Comparison of ENCODE assay signal across 9 cellular contexts in the genomic region with DNA sequence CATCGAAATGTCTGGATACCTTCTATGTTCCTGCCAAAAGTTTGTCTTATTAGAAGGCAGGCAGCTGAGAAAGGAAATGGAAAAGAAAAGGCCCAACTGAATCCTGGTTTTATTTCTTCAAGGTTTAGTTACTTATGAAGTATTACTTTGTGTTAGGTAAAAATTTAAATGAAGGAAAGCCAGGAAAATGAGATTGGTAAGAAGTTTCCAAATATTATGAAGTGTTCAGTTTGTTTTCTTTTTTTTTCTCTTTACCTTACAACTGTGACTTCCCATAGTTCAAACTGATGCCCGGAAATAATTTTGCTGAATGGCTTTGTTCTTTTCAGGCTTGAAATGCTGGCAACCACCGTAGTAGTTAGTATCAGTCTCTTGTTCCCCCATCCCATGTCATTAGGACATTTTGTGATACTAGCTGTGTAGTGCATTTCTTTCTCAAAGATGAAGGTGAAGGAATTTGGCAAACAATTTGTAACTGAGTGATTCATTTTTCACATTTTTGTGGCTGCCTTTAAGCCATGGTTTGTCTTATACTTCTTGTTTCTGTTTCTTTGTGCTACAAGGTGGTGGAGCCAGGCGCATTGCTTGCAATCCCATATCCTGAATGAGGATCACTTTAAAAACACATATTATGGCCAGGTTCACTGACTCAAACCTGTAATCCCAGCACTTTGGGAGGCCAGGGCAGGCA. TPM values are rescaled to one million over a fixed set of nuclear protein-coding genes. Genes with fewer than 3 reads are reported as not detected.
DNase-seq lines count a peak whose midpoint lies in the region; ATAC-seq, FAIRE-seq and TF ChIP-seq lines count a peak whose summit lies in the region.
"Had no signal": no experiment of that assay in that cellular context is flagged by ENCODE, and none has a peak within 500 bp of the region (broad histone marks: within the 10 kb centered on the region; RNA-seq: fewer than 3 reads in every experiment).

No MANE protein-coding gene starts in this region.

- in situ Hi-C loops in GM12878 (cut with MboI), result no loop called here

- H3K9me3 ChIP-seq in GM12878 (replicated peaks; ENCODE audit: control insufficient read depth, insufficient read depth, low read length) (no peaks in the 10 kb centered on the region), neuronal stem cell (replicated peaks in 1 of 2; ENCODE audit: control insufficient read depth in 2 of 2, insufficient read depth in 1 of 2, low read depth in 1 of 2, low read length in 2 of 2) (no peaks in the 10 kb centered on the region)

- intact Hi-C loops in GM12878 (cut with micrococcal nuclease; ENCODE audit: unreplicated experiment), result loop anchor here (5.0 kb wide), 1 partner anchor 51 kb away; no protein-coding TSS in a partner anchor

- no peak overlapping the region for H2AK5ac ChIP-seq in neuronal stem cell (ENCODE audit: low read depth, low read length)

- DNase-seq in AG08396 (ENCODE audit: low spot score) (peak; percentile 56), GM12878 (ENCODE audit: low read depth, low spot score) (peak; percentile 77), retinal pigment epithelial cell (ENCODE audit: low read depth) (peak; percentile 82), ecto neural progenitor cell (ENCODE audit: low spot score) (no peak), neuronal stem cell (ENCODE audit: low spot score) (no peak), NCI-H345 treated with DMSO at 0.1 percent for 48 hours (lab: John Stamatoyannopoulos, UW; ENCODE audit: unreplicated experiment) (no peak)

- POLR2A ChIA-PET in GM12878 (lab: Charles Lee), result interaction anchor here (0.6 to 1.2 kb wide), 2 partner anchors 23 to 135 kb away, joined by 3 read pairs; no protein-coding TSS in a partner anchor

- H2AFZ ChIP-seq in GM12878 (ENCODE audit: control insufficient read depth, low read depth, low read length) (no peak overlapping the region), neuronal stem cell (ENCODE audit: low read length) (no peak overlapping the region)

- TF ChIP-seq RAD21 in GM12878 (IDR thresholded peaks at IDR 0.05; ENCODE audit: insufficient read depth, low read depth, low read length), result no peak

- no peak overlapping the region for H4K91ac ChIP-seq in neuronal stem cell (ENCODE audit: low read depth, low read length, poor library complexity)

- RAD21 ChIA-PET in GM12878 (lab: Charles Lee; ENCODE audit: unreplicated experiment), result interaction anchor here (0.9 to 1.4 kb wide), 5 partner anchors 19 to 135 kb away, joined by 3 to 4 read pairs (median 3); no protein-coding TSS in a partner anchor

- H3K27me3 ChIP-seq in GM12878 (replicated peaks in 1 of 2; ENCODE audit: control insufficient read depth in 2 of 2, insufficient read depth in 2 of 2, low read length in 1 of 2) (no peaks in the 10 kb centered on the region), neuronal stem cell (ENCODE audit: control insufficient read depth in 3 of 3, insufficient read depth in 3 of 3, low read depth in 1 of 3, low read length in 3 of 3) (no peaks in the 10 kb centered on the region)

- H3K4me1 ChIP-seq in GM12878 (ENCODE audit: control insufficient read depth, insufficient read depth, low read length) (peaks cover 39% of the 10 kb centered on the region; the same call in 1 of the 2 replicates), neuronal stem cell (ENCODE audit: control insufficient read depth in 2 of 2, insufficient read depth in 1 of 2, low read depth in 1 of 2, low read length in 2 of 2) (peaks cover 0 to 3% of the 10 kb centered on the region in 2 donors)

- no peak overlapping the region for H3K4me3 ChIP-seq in GM12878
- H3K4me3 ChIP-seq in retinal pigment epithelial cell (ENCODE audit: low read length), result no peak overlapping the region
- H3K4me3 ChIP-seq in neuronal stem cell (ENCODE audit: low read length in 2 of 2), result no peak overlapping the region

- no peak overlapping the region for H2BK120ac ChIP-seq in neuronal stem cell (ENCODE audit: low read depth, low read length)

- peak; percentile 59 for FAIRE-seq in GM12878 (lab: Jason Lieb, UNC)
- FAIRE-seq: G401.6 had no signal

- H3K4ac ChIP-seq in neuronal stem cell (ENCODE audit: low read length), result no peak overlapping the region

- no peak overlapping the region for H2BK12ac ChIP-seq in neuronal stem cell (ENCODE audit: low read length)

- SMC1A ChIA-PET in GM12878 (lab: Charles Lee; ENCODE audit: uncharacterized antibody, unreplicated experiment), result interaction anchor here (0.7 to 2.3 kb wide), 17 partner anchors 9 to 142 kb away, joined by 3 to 10 read pairs (median 4); no protein-coding TSS in a partner anchor

- TF ChIP-seq EP300 in GM12878 (IDR thresholded peaks at IDR 0.05; ENCODE audit: borderline replicate concordance in 1 of 2, control insufficient read depth in 1 of 2, low read depth in 2 of 2, low read length in 2 of 2), result peak; percentile 24 to 52; a peak in 1 of 4 replicates

- no peak overlapping the region for H4K8ac ChIP-seq in neuronal stem cell (ENCODE audit: low read depth, low read length)

- CTCF ChIA-PET in GM12878 (lab: Yijun Ruan, JAX), result interaction anchor here (0.5 to 1.6 kb wide), 7 partner anchors 16 to 142 kb away, joined by 3 to 4 read pairs (median 3); no protein-coding TSS in a partner anchor

- no peak overlapping the region for H2BK15ac ChIP-seq in neuronal stem cell (ENCODE audit: low read length)

- no peak overlapping the region for H3K18ac ChIP-seq in neuronal stem cell (ENCODE audit: low read length)

- no peak for TF ChIP-seq POLR2A in GM12878 (IDR thresholded peaks at IDR 0.05; ENCODE audit: low read depth, low read length)

- no peaks in the 10 kb centered on the region for H4K20me1 ChIP-seq in GM12878 (ENCODE audit: control insufficient read depth, insufficient read depth)

- H3K79me2 ChIP-seq in GM12878 (ENCODE audit: control insufficient read depth, insufficient read depth, low read length), result peaks cover 12% of the 10 kb centered on the region

- ATAC-seq in GM19438 (IDR thresholded peaks at IDR 0.05; ENCODE audit: low read depth, unreplicated experiment) (peak; percentile 93), HG03439 (IDR thresholded peaks at IDR 0.05; ENCODE audit: unreplicated experiment) (peak; percentile 77), GM12878 (peak; percentile 86)

- no peak for TF ChIP-seq CTCF in GM12878 (IDR thresholded peaks at IDR 0.05 in 2 of 3, conservative IDR thresholded peaks at IDR 0.05 in 1 of 3; ENCODE audit: control insufficient read depth in 2 of 3, extremely low read depth in 1 of 3, insufficient read depth in 1 of 3, low read depth in 3 of 3, low read length in 3 of 3)
- no peak for TF ChIP-seq CTCF in retinal pigment epithelial cell (conservative IDR thresholded peaks at IDR 0.05; ENCODE audit: low read depth, low read length)

- H3K36me3 ChIP-seq in GM12878 (ENCODE audit: control insufficient read depth in 2 of 2, insufficient read depth in 2 of 2, low read length in 1 of 2) (peaks cover 0 to 2% of the 10 kb centered on the region in 2 experiments; a peak in 1 of 4 replicates), neuronal stem cell (replicated peaks in 1 of 2; ENCODE audit: control insufficient read depth in 2 of 2, insufficient read depth in 2 of 2, low read length in 2 of 2) (no peaks in the 10 kb centered on the region)

- peak overlapping the region; percentile 51 for H3K4me2 ChIP-seq in GM12878 (ENCODE audit: control insufficient read depth, insufficient read depth)
- H3K4me2 ChIP-seq in neuronal stem cell (ENCODE audit: insufficient read depth, low read length, poor library complexity, severe bottlenecking), result no peak overlapping the region

- H3K79me1 ChIP-seq in neuronal stem cell (ENCODE audit: low read depth, low read length), result no peaks in the 10 kb centered on the region

- H2BK5ac ChIP-seq in neuronal stem cell (ENCODE audit: low read length), result no peak overlapping the region

- no peak overlapping the region for H3K9ac ChIP-seq in GM12878 (ENCODE audit: control insufficient read depth, insufficient read depth, low read length)
- H3K9ac ChIP-seq in neuronal stem cell (ENCODE audit: low read depth, low read length, poor library complexity), result no peak overlapping the region

- WGBS in GM12878 (ENCODE audit: insufficient coverage, insufficient replicate concordance, low lambda C conversion rate, missing lambda C conversion rate), result 65% methylated on average over 4 of the region's 4 CpGs
- WGBS in neuronal stem cell (ENCODE audit: extremely low coverage in 2 of 2, insufficient read length in 2 of 2, insufficient replicate concordance in 1 of 2), 2 donors, result no CpG with 5 or more reads among the region's 4 CpGs

- H3K14ac ChIP-seq in neuronal stem cell (ENCODE audit: low read length), result no peak overlapping the region

- BruUV-seq in GM12878 (replicated peaks; lab: Mats Ljungman, UMichigan), result TSS peak; percentile 42

- no peak overlapping the region for H3K23ac ChIP-seq in neuronal stem cell (ENCODE audit: low read depth, low read length, poor library complexity)

- H3K27ac ChIP-seq in GM12878 (ENCODE audit: control insufficient read depth, insufficient read depth), result peak overlapping the region; percentile 66
- no peak overlapping the region for H3K27ac ChIP-seq in neuronal stem cell (replicated peaks; ENCODE audit: low read length)

RNA-seq across cellular contexts. Expression of a gene that starts 40.5 kb away (rescaled TPM):
- 64.3 and 66.5 TPM in 2 replicates for total RNA-seq in GM12878 (2013; cell fraction: nucleolus; rRNA removed)
- 45.5 and 53.7 TPM in 2 replicates for total RNA-seq in GM12878 (2014; rRNA removed)
- total RNA-seq in GM12878 (2014; rRNA removed; fragmentation: Illumina TruSeq; extraction: Trizol), result 61.6 and 62.5 TPM in 2 replicates
- total RNA-seq in GM12878 (2021), result 45.1 and 47.0 TPM in 2 replicates
- polyA plus RNA-seq in GM12878 (2011; ENCODE audit: low read depth), result 5.9 TPM
- 37.9 and 53.3 TPM in 2 replicates for polyA plus RNA-seq in GM12878 (2011; rRNA removed)
- polyA plus RNA-seq in GM12878 (2011; cell fraction: cytosol; rRNA removed), result 22.0 and 24.7 TPM in 2 replicates
- 33.9 and 42.6 TPM in 2 replicates for polyA plus RNA-seq in GM12878 (2011; cell fraction: nucleus; rRNA removed)
- polyA plus RNA-seq in GM12878 (2012), result 10.0 and 20.6 TPM in 2 replicates
- polyA plus RNA-seq in GM12878 (2014; fragmentation: Illumina TruSeq; extraction: Trizol), result 73.5 and 106 TPM in 2 replicates
- 10 to 100 TPM; 10.0 to 10.5 TPM for polyA plus RNA-seq in GM12878 (2014; fragmentation: Nextera tagmentation; extraction: Ambion mirVana)
- polyA plus RNA-seq in GM12878 (2014; rRNA removed), result 21.4 and 28.4 TPM in 2 replicates
- polyA plus RNA-seq in GM12878 (2016; fragmentation: Nextera tagmentation; extraction: Ambion mirVana), result 10 to 100 TPM; 41.8 to 49.5 TPM
- polyA minus RNA-seq in GM12878 (2011; rRNA and poly(A)+ RNA removed), result 106 and 134 TPM in 2 replicates
- 32.6 and 40.4 TPM in 2 replicates for polyA minus RNA-seq in GM12878 (2011; cell fraction: cytosol; rRNA and poly(A)+ RNA removed)
- 36.8 and 50.2 TPM in 2 replicates for polyA minus RNA-seq in GM12878 (2011; cell fraction: nucleus; rRNA and poly(A)+ RNA removed)
- 24.9 TPM for polyA plus RNA-seq in neuronal stem cell (2013, experiment 1 of 2)
- polyA plus RNA-seq in neuronal stem cell (2013, experiment 2 of 2), result 27.8 TPM

Comparison
In these comparisons a context has a peak if more than half of its experiments do, and no peak if none do; other contexts are left out.
1. DNase-seq: peak in AG08396 (single experiment), GM12878 (single experiment) and retinal pigment epithelial cell (single experiment); none in ecto neural progenitor cell (single experiment), neuronal stem cell (single experiment) and NCI-H345 treated with DMSO at 0.1 percent for 48 hours (single experiment).
2. Peak in every context shown above with its lines, with median percentiles within 50 percentile points of each other: ATAC-seq.